9 cellular contexts compared by ENCODE assay signal in the genomic region with DNA sequence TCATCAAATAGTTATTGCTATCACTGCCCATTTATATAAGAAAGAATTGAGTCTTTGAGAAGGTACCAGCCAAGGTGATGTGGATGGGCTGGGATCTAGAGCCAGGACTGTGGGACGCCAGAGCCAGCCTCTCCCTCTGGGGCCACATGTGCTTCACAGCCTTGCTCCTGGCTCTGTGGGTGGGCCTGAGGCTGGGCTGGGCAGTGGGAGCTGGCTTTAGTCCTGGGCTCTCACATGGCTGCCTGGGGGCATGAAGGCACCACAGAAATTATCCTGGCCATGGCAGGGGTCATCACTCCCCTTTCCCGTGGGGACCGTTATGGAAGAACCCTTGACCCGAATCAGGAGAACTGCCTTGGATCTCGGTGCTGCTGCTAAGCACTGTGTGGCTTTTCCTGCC.
"Had no signal": no experiment of that assay in that cellular context is flagged by ENCODE, and none has a peak within 500 bp of the region (broad histone marks: within the 10 kb centered on the region; RNA-seq: fewer than 3 reads in every experiment).

No MANE protein-coding gene starts in this region.

- H3K4me1 ChIP-seq: HAP-1 had no signal

- H3K36me3 ChIP-seq: HAP-1 had no signal

- H3K27ac ChIP-seq: GM23248 had no signal

- H2AFZ ChIP-seq: GM23248, GM23338 had no signal

- H3K9me3 ChIP-seq: HAP-1 had no signal

- DNase-seq: GM23248, GOT3, H7, H9, HCEC 1CT, HFFc6 had no signal

- ATAC-seq: GM23338, HCT116 had no signal

- H3K4me3 ChIP-seq: GM23248, GM23338, HAP-1 had no signal

- H3K4me2 ChIP-seq: GM23338 had no signal
